ENCODE assay signal across 29 cellular contexts in the genomic region with DNA sequence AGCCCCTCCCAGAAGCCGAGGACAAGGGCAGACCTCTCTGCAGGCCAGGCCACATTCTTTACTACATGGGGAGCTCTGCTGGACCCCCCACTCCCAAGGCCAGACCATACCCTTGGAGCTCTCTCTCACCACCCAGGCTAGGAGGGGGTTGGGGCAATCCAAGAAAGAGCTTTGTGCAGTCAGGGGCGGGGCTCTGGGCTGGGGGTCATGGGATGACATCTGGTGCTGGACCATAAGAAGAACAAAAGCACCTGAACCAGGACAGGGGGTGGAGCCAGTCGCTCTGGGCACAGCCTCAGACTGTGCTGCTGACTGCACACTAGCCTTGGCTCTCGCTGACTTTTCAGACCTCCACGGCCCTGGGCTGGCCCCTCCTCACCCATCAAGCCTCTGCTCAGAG. TPM values are rescaled to one million over a fixed set of nuclear protein-coding genes. Genes with fewer than 3 reads are reported as not detected.
"Had no signal": no experiment of that assay in that cellular context is flagged by ENCODE, and none has a peak within 500 bp of the region (broad histone marks: within the 10 kb centered on the region; RNA-seq: fewer than 3 reads in every experiment).

No MANE protein-coding gene starts in this region.

- H3K27me3 ChIP-seq: neural progenitor cell, ovary, testis, transverse colon, upper lobe of right lung, uterus had no signal

- H3K9me3 ChIP-seq: psoas muscle, suprapubic skin, testis, tibial artery, transverse colon, upper lobe of right lung, uterus had no signal

- ATAC-seq: naive thymus-derived CD4-positive, alpha-beta T cell; natural killer cell; psoas muscle; right cardiac atrium; sciatic nerve; stimulated activated memory B cell treated with anti-CD40 and anti-IgM and Interleukin-4, amounts not matched to agents 10 μg/mL and 1 μg/mL and 100 μg/mL, for 72 hours; stimulated activated naive CD8-positive, alpha-beta T cell treated with anti-CD3 and anti-CD28 coated beads, Interleukin-15, amount 100 ng/mL, for 72 hours; stimulated activated naive CD8-positive, alpha-beta T cell treated with anti-CD3 and anti-CD28 coated beads, Interleukin-15, Interleukin-2, amounts not matched to agents 100 U/mL and 50 U/mL, for 24 hours; upper lobe of right lung had no signal

- H3K79me2 ChIP-seq: parathyroid adenoma had no signal

- H3K36me3 Mint-ChIP-seq: naive thymus-derived CD4-positive, alpha-beta T cell; natural killer cell; neural progenitor cell; stimulated activated memory B cell treated with anti-CD40 and anti-IgM and Interleukin-4, amounts not matched to agents 10 μg/mL and 1 μg/mL and 100 μg/mL, for 72 hours; type B pancreatic cell had no signal

- H3K4me1 ChIP-seq: neural progenitor cell, parathyroid adenoma, psoas muscle, testis, tibial artery, transverse colon, upper lobe of right lung, uterus had no signal

- H3K9me3 Mint-ChIP-seq: naive thymus-derived CD4-positive, alpha-beta T cell; natural killer cell; nephron; neural progenitor cell; stimulated activated memory B cell treated with anti-CD40 and anti-IgM and Interleukin-4, amounts not matched to agents 10 μg/mL and 1 μg/mL and 100 μg/mL, for 72 hours; stimulated activated naive CD8-positive, alpha-beta T cell treated with anti-CD3 and anti-CD28 coated beads, Interleukin-15, amount 100 ng/mL, for 72 hours; type B pancreatic cell had no signal

- H3K4me3 Mint-ChIP-seq: naive thymus-derived CD4-positive, alpha-beta T cell; natural killer cell; nephron; neural progenitor cell; stimulated activated memory B cell treated with anti-CD40 and anti-IgM and Interleukin-4, amounts not matched to agents 10 μg/mL and 1 μg/mL and 100 μg/mL, for 72 hours; stimulated activated naive CD8-positive, alpha-beta T cell treated with anti-CD3 and anti-CD28 coated beads, Interleukin-15, amount 100 ng/mL, for 72 hours; type B pancreatic cell had no signal

- H3K9ac ChIP-seq: neural progenitor cell, parathyroid adenoma had no signal

- H3K4me2 ChIP-seq: neural progenitor cell had no signal

- H3K4me3 ChIP-seq: neural progenitor cell, ovary, psoas muscle, skin epidermis, suprapubic skin, testis, tibial artery, transverse colon, upper lobe of right lung, uterus had no signal

- H2AFZ ChIP-seq: neural progenitor cell, parathyroid adenoma had no signal

- H3K27ac Mint-ChIP-seq: naive thymus-derived CD4-positive, alpha-beta T cell; natural killer cell; nephron; progenitor cell of endocrine pancreas; stimulated activated memory B cell treated with anti-CD40 and anti-IgM and Interleukin-4, amounts not matched to agents 10 μg/mL and 1 μg/mL and 100 μg/mL, for 72 hours; type B pancreatic cell had no signal

- H3K4me1 Mint-ChIP-seq: natural killer cell; nephron; stimulated activated memory B cell treated with anti-CD40 and anti-IgM and Interleukin-4, amounts not matched to agents 10 μg/mL and 1 μg/mL and 100 μg/mL, for 72 hours; stimulated activated naive CD8-positive, alpha-beta T cell treated with anti-CD3 and anti-CD28 coated beads, Interleukin-15, amount 100 ng/mL, for 72 hours had no signal

- H3K36me3 ChIP-seq: neural progenitor cell, ovary, suprapubic skin, tibial artery, transverse colon, upper lobe of right lung, uterus had no signal

- H3K27ac ChIP-seq: neural progenitor cell, ovary, parathyroid adenoma, psoas muscle, skin epidermis, suprapubic skin, testis, tibial artery, transverse colon, upper lobe of right lung, uterus had no signal

- DNase-seq: naive thymus-derived CD4-positive, alpha-beta T cell; natural killer cell; occipital lobe; ovary; psoas muscle; stimulated activated CD4-positive, alpha-beta T cell treated with anti-CD3 and anti-CD28 coated beads, Interleukin-12 subunit alpha, Interleukin-12 subunit beta, amount 100 ng/mL, for 4 hours; stimulated activated CD4-positive, alpha-beta T cell treated with anti-CD3 and anti-CD28 coated beads, Interleukin-1b, Interleukin-23, amount 100 ng/mL, for 48 hours; stimulated activated CD4-positive, alpha-beta T cell treated with anti-CD3 and anti-CD28 coated beads, Interleukin-4, amount 100 ng/mL, for 1 hour; stimulated activated CD4-positive, alpha-beta T cell treated with anti-CD3 and anti-CD28 coated beads, Interleukin-4, amount 100 ng/mL, for 4 hours; stimulated activated CD8-positive, alpha-beta memory T cell treated with anti-CD3 and anti-CD28 coated beads, Interleukin-4, amount 100 ng/mL, for 48 hours; stimulated activated naive CD4-positive, alpha-beta T cell; stimulated activated naive CD8-positive, alpha-beta T cell treated with anti-CD3 and anti-CD28 coated beads, Interleukin-15, amount 100 ng/mL, for 72 hours; stimulated activated naive CD8-positive, alpha-beta T cell treated with anti-CD3 and anti-CD28 coated beads, Interleukin-15, Interleukin-2, amounts not matched to agents 100 U/mL and 50 U/mL, for 24 hours; substantia nigra; testis; tibial artery; transverse colon; upper lobe of right lung; uterus had no signal

RNA-seq across cellular contexts. Expression of a gene that starts 23.1 kb away (rescaled TPM):
- total RNA-seq: natural killer cell had no signal
